ENCODE assay signal across 7 cellular contexts in genomic region chr9:137021979-137022619, GRCh38. TPM values are rescaled to one million over a fixed set of nuclear protein-coding genes. Genes with fewer than 3 reads are reported as not detected.
A peak's percentile ranks its signal among the peaks of the same experiment; 100 is the strongest.
DNase-seq lines count a peak whose midpoint lies in the region; ATAC-seq and TF ChIP-seq lines count a peak whose summit lies in the region.
"Had no signal": no experiment of that assay in that cellular context is flagged by ENCODE, and none has a peak within 500 bp of the region (broad histone marks: within the 10 kb centered on the region; RNA-seq: fewer than 3 reads in every experiment).

No MANE protein-coding gene starts in this region.

- H3K9me3 ChIP-seq in CD4-positive, alpha-beta T cell (ENCODE audit: control insufficient read depth, low read length), result no peaks in the 10 kb centered on the region
- no peaks in the 10 kb centered on the region for H3K9me3 ChIP-seq in esophagus muscularis mucosa

- peaks cover 3 to 47% (median 38%) of the 10 kb centered on the region in 4 donors for H3K36me3 ChIP-seq in esophagus muscularis mucosa

- no peak overlapping the region for H3K4me3 ChIP-seq in esophagus muscularis mucosa

- H3K4me3 Mint-ChIP-seq in CD4-positive, alpha-beta T cell, result peak overlapping the region; percentile 54
- H3K4me3 Mint-ChIP-seq in activated T-cell treated with anti-CD3 and anti-CD28 coated beads, Interleukin-2, amount 50 U/mL, for 72 hours, result no peak overlapping the region

- H3K27me3 ChIP-seq in CD4-positive, alpha-beta T cell (ENCODE audit: control insufficient read depth, insufficient read depth, low read length), result no peaks in the 10 kb centered on the region
- H3K27me3 ChIP-seq in layer of hippocampus (ENCODE audit: control insufficient read depth, insufficient read depth, low read length) (no peaks in the 10 kb centered on the region), esophagus muscularis mucosa (no peaks in the 10 kb centered on the region)

- no peak for TF ChIP-seq CTCF in CD4-positive, alpha-beta T cell (IDR thresholded peaks at IDR 0.05)
- no peak for TF ChIP-seq CTCF in esophagus muscularis mucosa (IDR thresholded peaks at IDR 0.05)

- peak; percentile 86 for ATAC-seq in CD4-positive, alpha-beta T cell (ENCODE audit: poor library complexity)
- ATAC-seq in activated T-cell treated with anti-CD3 and anti-CD28 coated beads, Interleukin-2, amount 50 U/mL, for 72 hours (replicated peaks in 1 of 2), result peak; percentile 89 to 93

- H3K27ac ChIP-seq in CD4-positive, alpha-beta T cell (ENCODE audit: low read depth, low read length), result no peak overlapping the region
- peak overlapping the region; percentile 99 for H3K27ac ChIP-seq in layer of hippocampus (ENCODE audit: low read depth, low read length)
- no peak overlapping the region for H3K27ac ChIP-seq in esophagus muscularis mucosa (replicated peaks in 1 of 4)
- H3K27ac ChIP-seq: parathyroid adenoma had no signal

- CTCF ChIA-PET in CD4-positive, alpha-beta T cell (lab: Charles Lee), result interaction anchor here (1.1 kb wide), 2 partner anchors 13 kb away, joined by 5 to 6 read pairs; no protein-coding TSS in a partner anchor

- TF ChIP-seq POLR2A in esophagus muscularis mucosa (IDR thresholded peaks at IDR 0.05; ENCODE audit: low read depth), result no peak

- H3K4me1 Mint-ChIP-seq in CD4-positive, alpha-beta T cell (ENCODE audit: low read depth), result peaks cover 9% of the 10 kb centered on the region
- no peaks in the 10 kb centered on the region for H3K4me1 Mint-ChIP-seq in activated T-cell treated with anti-CD3 and anti-CD28 coated beads, Interleukin-2, amount 50 U/mL, for 72 hours (ENCODE audit: low read depth)

- 77% methylated on average over 17 of the region's 30 CpGs for WGBS in esophagus muscularis mucosa

- POLR2A ChIA-PET in CD4-positive, alpha-beta T cell (lab: Charles Lee), result interaction anchor here (1.0 to 1.5 kb wide), 2 partner anchors 13 to 29 kb away, joined by 3 to 6 read pairs; partner anchors contain the start of gene PAXX

- H3K27me3 Mint-ChIP-seq in CD4-positive, alpha-beta T cell, result no peaks in the 10 kb centered on the region
- H3K27me3 Mint-ChIP-seq in activated T-cell treated with anti-CD3 and anti-CD28 coated beads, Interleukin-2, amount 50 U/mL, for 72 hours (ENCODE audit: low read depth), result no peaks in the 10 kb centered on the region

- no peak overlapping the region for H3K27ac Mint-ChIP-seq in CD4-positive, alpha-beta T cell
- H3K27ac Mint-ChIP-seq in activated T-cell treated with anti-CD3 and anti-CD28 coated beads, Interleukin-2, amount 50 U/mL, for 72 hours, result no peak overlapping the region

- DNase-seq in CD4-positive, alpha-beta T cell, result peak; percentile 44 to 72 (median 58)
- peak; percentile 94 for DNase-seq in NCI-H1048 (lab: John Stamatoyannopoulos, UW)
- peak; percentile 88 for DNase-seq in activated T-cell treated with anti-CD3 and anti-CD28 coated beads, Interleukin-2, amount 50 U/mL, for 72 hours
- no peak for DNase-seq in esophagus muscularis mucosa (ENCODE audit: extremely low spot score)
- no peak for DNase-seq in NCI-H524 treated with DMSO at 0.1 percent for 48 hours (lab: John Stamatoyannopoulos, UW)

- TF ChIP-seq EP300 in esophagus muscularis mucosa (IDR thresholded peaks at IDR 0.05), result no peak

- peaks cover under 1% of the 10 kb centered on the region for H3K36me3 Mint-ChIP-seq in CD4-positive, alpha-beta T cell (ENCODE audit: low read depth)
- H3K36me3 Mint-ChIP-seq in activated T-cell treated with anti-CD3 and anti-CD28 coated beads, Interleukin-2, amount 50 U/mL, for 72 hours (ENCODE audit: insufficient read depth in 2 of 2), result no peaks in the 10 kb centered on the region

- H3K9me3 Mint-ChIP-seq in CD4-positive, alpha-beta T cell, result no peaks in the 10 kb centered on the region
- no peaks in the 10 kb centered on the region for H3K9me3 Mint-ChIP-seq in activated T-cell treated with anti-CD3 and anti-CD28 coated beads, Interleukin-2, amount 50 U/mL, for 72 hours

- H3K4me1 ChIP-seq in esophagus muscularis mucosa, result peaks cover 8 to 24% (median 17%) of the 10 kb centered on the region in 4 donors

- intact Hi-C loops in CD4-positive, alpha-beta T cell (cut with DNase I, micrococcal nuclease), result no loop called here
- intact Hi-C loops in esophagus muscularis mucosa (cut with DNase I), result no loop called here

RNA-seq across cellular contexts. Expression of gene ABCA2, which starts 5.9 kb away (rescaled TPM):
- 10 to 100 TPM; 80.1 to 86.8 TPM for total RNA-seq in CD4-positive, alpha-beta T cell
- 10 to 100 TPM; 23.9 to 27.5 TPM for total RNA-seq in activated T-cell treated with anti-CD3 and anti-CD28 coated beads, Interleukin-2, amount 50 U/mL, for 72 hours
- 10 to 100 TPM; 17.4 to 30.9 (median 21.6) TPM for total RNA-seq in esophagus muscularis mucosa

RNA-seq across cellular contexts. Expression of gene FUT7, which starts 9.8 kb away (rescaled TPM):
- total RNA-seq in CD4-positive, alpha-beta T cell, result 1 to 10 TPM; 1.7 to 1.8 TPM
- total RNA-seq in activated T-cell treated with anti-CD3 and anti-CD28 coated beads, Interleukin-2, amount 50 U/mL, for 72 hours, result 1 to 10 TPM; 1.6 to 1.8 TPM
- under 1 TPM in 2 of 4 donors, not detected in 2; 0.32 to 0.83 TPM for total RNA-seq in esophagus muscularis mucosa

RNA-seq across cellular contexts. Expression of gene NPDC1, which starts 23.9 kb away (rescaled TPM):
- total RNA-seq in CD4-positive, alpha-beta T cell, result 10 to 100 TPM; 15.3 to 16.0 TPM
- total RNA-seq in activated T-cell treated with anti-CD3 and anti-CD28 coated beads, Interleukin-2, amount 50 U/mL, for 72 hours, result 10 to 100 TPM; 27.2 to 28.7 TPM
- total RNA-seq in esophagus muscularis mucosa, result 100 to 1,000 TPM in 2 of 4 donors, 10 to 100 TPM in 2; 45.3 to 119 (median 91.5) TPM

RNA-seq across cellular contexts. Expression of gene CLIC3, which starts 25.7 kb away (rescaled TPM):
- 1 to 10 TPM; 2.1 to 2.8 TPM for total RNA-seq in CD4-positive, alpha-beta T cell
- total RNA-seq in activated T-cell treated with anti-CD3 and anti-CD28 coated beads, Interleukin-2, amount 50 U/mL, for 72 hours, result under 1 TPM; 0.43 to 0.65 TPM
- total RNA-seq in esophagus muscularis mucosa, result 1 to 10 TPM in 2 of 4 donors, not detected in 2; 1.4 to 2.5 TPM

RNA-seq across cellular contexts. Expression of gene PAXX, which starts 29.9 kb away (rescaled TPM):
- 10 to 100 TPM; 67.0 to 67.8 TPM for total RNA-seq in CD4-positive, alpha-beta T cell
- total RNA-seq in activated T-cell treated with anti-CD3 and anti-CD28 coated beads, Interleukin-2, amount 50 U/mL, for 72 hours, result 10 to 100 TPM; 51.8 to 56.9 TPM
- 10 to 100 TPM; 28.8 to 39.9 (median 37.8) TPM for total RNA-seq in esophagus muscularis mucosa

Comparison
In these comparisons a context has a peak if more than half of its experiments do, and no peak if none do; other contexts are left out.
1. DNase-seq: peak in CD4-positive, alpha-beta T cell (10 of 10), NCI-H1048 (single experiment) and activated T-cell treated with anti-CD3 and anti-CD28 coated beads, Interleukin-2, amount 50 U/mL, for 72 hours (2 of 2); none in esophagus muscularis mucosa (single experiment) and NCI-H524 treated with DMSO at 0.1 percent for 48 hours (single experiment).